ENCODE assay signal across 22 cellular contexts in the genomic region with DNA sequence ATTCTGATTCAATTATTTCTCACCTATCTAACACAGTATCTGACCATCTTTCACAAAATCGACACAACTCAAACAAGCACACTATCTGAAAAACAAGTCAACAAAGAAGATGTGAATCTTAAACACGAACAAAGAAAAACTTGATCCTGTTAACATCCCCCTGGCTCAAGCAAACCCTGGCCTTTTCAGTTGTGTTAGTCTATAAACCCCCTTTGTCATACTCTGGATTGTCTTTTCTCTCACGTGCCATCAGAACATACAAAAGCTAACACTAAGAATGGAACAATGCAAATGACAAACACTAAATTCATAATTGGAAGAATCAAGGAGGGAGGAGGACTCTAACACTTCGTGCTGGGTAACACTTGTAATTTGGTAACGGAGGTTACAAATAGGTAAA.
"Had no signal": no experiment of that assay in that cellular context is flagged by ENCODE, and none has a peak within 500 bp of the region (broad histone marks: within the 10 kb centered on the region; RNA-seq: fewer than 3 reads in every experiment).

No MANE protein-coding gene starts in this region.

- H3K4me3 Mint-ChIP-seq: activated CD4-positive, alpha-beta memory T cell treated with anti-CD3 and anti-CD28 coated beads, Interleukin-2, amount 10 ng/mL, durations not matched to agents 7 days and 5 days; activated CD4-positive, alpha-beta T cell treated with anti-CD3 and anti-CD28 coated beads, Interleukin-2, amount 10 ng/mL, durations not matched to agents 7 days and 5 days; activated naive CD4-positive, alpha-beta T cell treated with anti-CD3 and anti-CD28 coated beads, Interleukin-2, amount 10 ng/mL, durations not matched to agents 7 days and 5 days; activated T-cell treated with anti-CD3 and anti-CD28 coated beads, Interleukin-2, amount 50 U/mL, for 24 hours had no signal

- H3K4me3 ChIP-seq: esophagus squamous epithelium, ovary, prostate gland, transverse colon had no signal

- ATAC-seq: left ventricle myocardium superior had no signal

- H3K27me3 Mint-ChIP-seq: activated CD4-positive, alpha-beta memory T cell treated with anti-CD3 and anti-CD28 coated beads, Interleukin-2, amount 10 ng/mL, durations not matched to agents 7 days and 5 days; activated naive CD4-positive, alpha-beta T cell treated with anti-CD3 and anti-CD28 coated beads, Interleukin-2, amount 10 ng/mL, durations not matched to agents 7 days and 5 days had no signal

- H3K4me1 ChIP-seq: prostate gland had no signal

- H3K36me3 ChIP-seq: esophagus squamous epithelium, neutrophil, ovary, prostate gland, transverse colon had no signal

- H3K36me3 Mint-ChIP-seq: activated naive CD4-positive, alpha-beta T cell treated with anti-CD3 and anti-CD28 coated beads, Interleukin-2, amount 10 ng/mL, durations not matched to agents 7 days and 5 days had no signal

- H3K27ac Mint-ChIP-seq: activated CD4-positive, alpha-beta memory T cell treated with anti-CD3 and anti-CD28 coated beads, Interleukin-2, amount 10 ng/mL, durations not matched to agents 7 days and 5 days; activated CD4-positive, alpha-beta T cell treated with anti-CD3 and anti-CD28 coated beads, Interleukin-2, amount 10 ng/mL, durations not matched to agents 7 days and 5 days; activated naive CD4-positive, alpha-beta T cell treated with anti-CD3 and anti-CD28 coated beads, Interleukin-2, amount 10 ng/mL, durations not matched to agents 7 days and 5 days; activated T-cell treated with anti-CD3 and anti-CD28 coated beads, Interleukin-2, amount 50 U/mL, for 24 hours had no signal

- FAIRE-seq: urothelium cell line had no signal

- H3K27me3 ChIP-seq: esophagus squamous epithelium, neutrophil, ovary, transverse colon had no signal

- H3K4me1 Mint-ChIP-seq: activated CD4-positive, alpha-beta memory T cell treated with anti-CD3 and anti-CD28 coated beads, Interleukin-2, amount 10 ng/mL, durations not matched to agents 7 days and 5 days; activated CD4-positive, alpha-beta T cell treated with anti-CD3 and anti-CD28 coated beads, Interleukin-2, amount 10 ng/mL, durations not matched to agents 7 days and 5 days; activated naive CD4-positive, alpha-beta T cell treated with anti-CD3 and anti-CD28 coated beads, Interleukin-2, amount 10 ng/mL, durations not matched to agents 7 days and 5 days had no signal

- H3K27ac ChIP-seq: epithelial cell of prostate, esophagus squamous epithelium, neutrophil, prostate gland had no signal

- DNase-seq: activated CD4-positive, alpha-beta memory T cell treated with anti-CD3 and anti-CD28 coated beads, Interleukin-2, amount 10 ng/mL, durations not matched to agents 7 days and 5 days; activated CD4-positive, alpha-beta T cell treated with anti-CD3 and anti-CD28 coated beads for 1 hour; activated CD4-positive, alpha-beta T cell treated with anti-CD3 and anti-CD28 coated beads, Interleukin-2, amount 10 ng/mL, durations not matched to agents 7 days and 5 days; activated CD8-positive, alpha-beta memory T cell treated with anti-CD3 and anti-CD28 coated beads, Interleukin-2, amount 50 U/mL, for 48 hours; activated gamma-delta T cell; activated naive CD4-positive, alpha-beta T cell treated with anti-CD3 and anti-CD28 coated beads, Interleukin-2, amount 10 ng/mL, durations not matched to agents 7 days and 5 days; activated T-cell treated with anti-CD3 and anti-CD28 coated beads, Interleukin-2, amount 50 U/mL, for 24 hours; amniotic stem cell; central memory CD4-positive, alpha-beta T cell; esophagus squamous epithelium; foreskin melanocyte; islet precursor cell; left ventricle myocardium superior; ovary; stimulated activated CD4-positive, alpha-beta T cell treated with anti-CD3 and anti-CD28 coated beads, Interleukin-2, amount 100 ng/mL, for 48 hours; stimulated activated naive CD4-positive, alpha-beta T cell treated with Interleukin-2 at 50 U/mL for 16 hours; T-helper 2 cell; transverse colon had no signal

- H3K9me3 ChIP-seq: esophagus squamous epithelium, neutrophil, ovary, prostate gland, transverse colon had no signal

- H3K9me3 Mint-ChIP-seq: activated CD4-positive, alpha-beta memory T cell treated with anti-CD3 and anti-CD28 coated beads, Interleukin-2, amount 10 ng/mL, durations not matched to agents 7 days and 5 days; activated CD4-positive, alpha-beta T cell treated with anti-CD3 and anti-CD28 coated beads, Interleukin-2, amount 10 ng/mL, durations not matched to agents 7 days and 5 days; activated naive CD4-positive, alpha-beta T cell treated with anti-CD3 and anti-CD28 coated beads, Interleukin-2, amount 10 ng/mL, durations not matched to agents 7 days and 5 days; activated T-cell treated with anti-CD3 and anti-CD28 coated beads, Interleukin-2, amount 50 U/mL, for 24 hours had no signal
